Comparison of ENCODE assay signal across 1 cellular context in the genomic region with DNA sequence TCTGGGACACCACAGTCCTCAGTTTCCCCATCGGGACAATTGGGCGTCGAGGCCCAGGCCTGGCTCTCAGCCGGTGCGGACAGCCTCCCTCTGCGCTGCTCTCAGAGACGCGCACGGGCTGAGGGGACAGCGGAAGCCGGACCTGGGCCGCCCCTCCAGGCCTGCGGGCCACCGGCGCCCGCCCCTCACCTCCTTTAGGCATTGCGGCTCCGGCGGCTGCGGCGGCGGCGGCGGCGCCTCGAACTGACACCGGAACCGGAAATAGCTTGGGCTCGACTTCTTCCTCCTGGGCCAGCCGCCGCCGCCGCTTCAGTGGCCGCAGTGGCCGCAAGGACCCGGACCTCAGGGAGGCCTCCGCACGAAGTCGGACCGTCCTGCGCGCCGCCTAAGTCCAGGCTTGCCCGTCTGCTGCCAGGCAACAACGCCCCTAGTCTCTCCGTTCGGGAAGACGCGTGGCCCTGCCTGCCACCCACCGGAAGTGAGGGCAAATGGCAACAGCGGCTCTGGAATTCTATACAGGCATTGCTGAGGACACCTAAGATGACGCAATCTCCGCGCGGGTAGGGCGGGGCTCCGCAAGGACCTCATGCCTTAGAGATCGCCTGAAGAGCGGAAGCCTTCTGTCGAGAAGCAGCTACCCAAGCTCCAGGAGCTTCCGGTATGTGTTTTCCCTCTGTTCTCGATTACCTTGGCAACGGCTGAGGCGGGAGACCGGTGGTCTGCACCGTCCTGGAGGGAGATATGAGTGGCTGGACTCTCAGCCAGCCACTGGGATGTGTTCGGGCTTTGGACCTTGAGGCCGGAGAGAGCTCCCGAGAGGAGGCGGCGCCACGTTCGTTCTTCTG.
A peak's percentile ranks its signal among the peaks of the same experiment; 100 is the strongest.
TF ChIP-seq lines count a peak whose summit lies in the region.

Gene BUD31 (plus strand): TSS at position 623 of the 845 bp plus-strand sequence. CDS start 2,124 bp downstream, outside the sequence.
A gene with protein sequence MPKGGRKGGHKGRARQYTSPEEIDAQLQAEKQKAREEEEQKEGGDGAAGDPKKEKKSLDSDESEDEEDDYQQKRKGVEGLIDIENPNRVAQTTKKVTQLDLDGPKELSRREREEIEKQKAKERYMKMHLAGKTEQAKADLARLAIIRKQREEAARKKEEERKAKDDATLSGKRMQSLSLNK (minus strand): TSS at position 251 of the 845 bp plus-strand sequence. CDS start 49 bp downstream, at position 202.

TF ChIP-seq in K562, 482 proteins besides CTCF, POLR2A, EP300 and RAD21 (continued from another document and continues in another):
- TF ChIP-seq MTF1 (CRISPR knock-in tag; IDR thresholded peaks at IDR 0.05; ENCODE audit: borderline replicate concordance) (no peak), ZBTB43 (CRISPR knock-in tag; IDR thresholded peaks at IDR 0.05) (no peak), FOXA1 (IDR thresholded peaks at IDR 0.05; ENCODE audit: borderline replicate concordance) (no peak), HLTF (IDR thresholded peaks at IDR 0.05) (no peak), ZBED1 (IDR thresholded peaks at IDR 0.05) (no peak), KLF10 (CRISPR knock-in tag; IDR thresholded peaks at IDR 0.05) (no peak), ZNF766 (CRISPR knock-in tag; conservative IDR thresholded peaks at IDR 0.05) (peak; percentile 79), NFRKB (IDR thresholded peaks at IDR 0.05; ENCODE audit: low read depth) (no peak), NR3C1 (CRISPR knock-in tag; IDR thresholded peaks at IDR 0.05) (no peak), FOSL1 (tag; conservative IDR thresholded peaks at IDR 0.05) (peak; percentile 62), NR2C1 (IDR thresholded peaks at IDR 0.05) (peak; percentile 98), NR2C1 (tag; IDR thresholded peaks at IDR 0.05) (peak; percentile 98), ZZZ3 (IDR thresholded peaks at IDR 0.05) (peak; percentile 64; the same call in 1 of the 2 replicates), E2F8 (IDR thresholded peaks at IDR 0.05; ENCODE audit: low read depth, partially characterized antibody) (peak; percentile 80), POLR2AphosphoS5 (IDR thresholded peaks at IDR 0.05; ENCODE audit: control insufficient read depth, insufficient read depth, low read depth, low read length) (peak; percentile 86; the same call in 1 of the 2 replicates), ILK (tag; IDR thresholded peaks at IDR 0.05; ENCODE audit: borderline replicate concordance, low read depth) (no peak), REST (CRISPR knock-in tag; IDR thresholded peaks at IDR 0.05; ENCODE audit: low read depth) (peak; percentile 76; the same call in 1 of the 2 replicates), ZBTB17 (CRISPR knock-in tag; IDR thresholded peaks at IDR 0.05) (peak; percentile 93), ZNF239 (CRISPR knock-in tag; IDR thresholded peaks at IDR 0.05) (peak; percentile 35; the same call in 1 of the 2 replicates), KAT2B (IDR thresholded peaks at IDR 0.05; ENCODE audit: low read depth, low read length) (no peak), ATF2 (CRISPR knock-in tag; IDR thresholded peaks at IDR 0.05) (peak; percentile 96), PREB (CRISPR knock-in tag; IDR thresholded peaks at IDR 0.05) (peak; percentile 44), ZNF695 (CRISPR knock-in tag; IDR thresholded peaks at IDR 0.05) (no peak), POLR3A (IDR thresholded peaks at IDR 0.05; ENCODE audit: borderline replicate concordance, extremely low read depth, insufficient read depth, insufficient read length) (no peak), HSF4 (CRISPR knock-in tag; IDR thresholded peaks at IDR 0.05; ENCODE audit: borderline replicate concordance) (no peak), GATA2 (CRISPR knock-in tag; IDR thresholded peaks at IDR 0.05) (no peak), ZNF551 (CRISPR knock-in tag; IDR thresholded peaks at IDR 0.05) (no peak), ZNF217 (CRISPR knock-in tag; IDR thresholded peaks at IDR 0.05) (no peak), YBX1 (IDR thresholded peaks at IDR 0.05) (no peak), SOX6 (IDR thresholded peaks at IDR 0.05) (peak; percentile 73; the same call in 1 of the 2 replicates), IRF9 (tag; IDR thresholded peaks at IDR 0.05) (peak; percentile 100)
- TF ChIP-seq, protein P1, sequence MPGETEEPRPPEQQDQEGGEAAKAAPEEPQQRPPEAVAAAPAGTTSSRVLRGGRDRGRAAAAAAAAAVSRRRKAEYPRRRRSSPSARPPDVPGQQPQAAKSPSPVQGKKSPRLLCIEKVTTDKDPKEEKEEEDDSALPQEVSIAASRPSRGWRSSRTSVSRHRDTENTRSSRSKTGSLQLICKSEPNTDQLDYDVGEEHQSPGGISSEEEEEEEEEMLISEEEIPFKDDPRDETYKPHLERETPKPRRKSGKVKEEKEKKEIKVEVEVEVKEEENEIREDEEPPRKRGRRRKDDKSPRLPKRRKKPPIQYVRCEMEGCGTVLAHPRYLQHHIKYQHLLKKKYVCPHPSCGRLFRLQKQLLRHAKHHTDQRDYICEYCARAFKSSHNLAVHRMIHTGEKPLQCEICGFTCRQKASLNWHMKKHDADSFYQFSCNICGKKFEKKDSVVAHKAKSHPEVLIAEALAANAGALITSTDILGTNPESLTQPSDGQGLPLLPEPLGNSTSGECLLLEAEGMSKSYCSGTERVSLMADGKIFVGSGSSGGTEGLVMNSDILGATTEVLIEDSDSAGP (CRISPR knock-in tag; IDR thresholded peaks at IDR 0.05) = peak; percentile 23; the same call in 1 of the 2 replicates
- TF ChIP-seq, protein P2, sequence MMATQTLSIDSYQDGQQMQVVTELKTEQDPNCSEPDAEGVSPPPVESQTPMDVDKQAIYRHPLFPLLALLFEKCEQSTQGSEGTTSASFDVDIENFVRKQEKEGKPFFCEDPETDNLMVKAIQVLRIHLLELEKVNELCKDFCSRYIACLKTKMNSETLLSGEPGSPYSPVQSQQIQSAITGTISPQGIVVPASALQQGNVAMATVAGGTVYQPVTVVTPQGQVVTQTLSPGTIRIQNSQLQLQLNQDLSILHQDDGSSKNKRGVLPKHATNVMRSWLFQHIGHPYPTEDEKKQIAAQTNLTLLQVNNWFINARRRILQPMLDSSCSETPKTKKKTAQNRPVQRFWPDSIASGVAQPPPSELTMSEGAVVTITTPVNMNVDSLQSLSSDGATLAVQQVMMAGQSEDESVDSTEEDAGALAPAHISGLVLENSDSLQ (IDR thresholded peaks at IDR 0.05) = peak; percentile 63
- TF ChIP-seq, protein P3, sequence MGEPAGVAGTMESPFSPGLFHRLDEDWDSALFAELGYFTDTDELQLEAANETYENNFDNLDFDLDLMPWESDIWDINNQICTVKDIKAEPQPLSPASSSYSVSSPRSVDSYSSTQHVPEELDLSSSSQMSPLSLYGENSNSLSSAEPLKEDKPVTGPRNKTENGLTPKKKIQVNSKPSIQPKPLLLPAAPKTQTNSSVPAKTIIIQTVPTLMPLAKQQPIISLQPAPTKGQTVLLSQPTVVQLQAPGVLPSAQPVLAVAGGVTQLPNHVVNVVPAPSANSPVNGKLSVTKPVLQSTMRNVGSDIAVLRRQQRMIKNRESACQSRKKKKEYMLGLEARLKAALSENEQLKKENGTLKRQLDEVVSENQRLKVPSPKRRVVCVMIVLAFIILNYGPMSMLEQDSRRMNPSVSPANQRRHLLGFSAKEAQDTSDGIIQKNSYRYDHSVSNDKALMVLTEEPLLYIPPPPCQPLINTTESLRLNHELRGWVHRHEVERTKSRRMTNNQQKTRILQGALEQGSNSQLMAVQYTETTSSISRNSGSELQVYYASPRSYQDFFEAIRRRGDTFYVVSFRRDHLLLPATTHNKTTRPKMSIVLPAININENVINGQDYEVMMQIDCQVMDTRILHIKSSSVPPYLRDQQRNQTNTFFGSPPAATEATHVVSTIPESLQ (CRISPR knock-in tag; IDR thresholded peaks at IDR 0.05) = peak; percentile 74
- TF ChIP-seq, protein P4, sequence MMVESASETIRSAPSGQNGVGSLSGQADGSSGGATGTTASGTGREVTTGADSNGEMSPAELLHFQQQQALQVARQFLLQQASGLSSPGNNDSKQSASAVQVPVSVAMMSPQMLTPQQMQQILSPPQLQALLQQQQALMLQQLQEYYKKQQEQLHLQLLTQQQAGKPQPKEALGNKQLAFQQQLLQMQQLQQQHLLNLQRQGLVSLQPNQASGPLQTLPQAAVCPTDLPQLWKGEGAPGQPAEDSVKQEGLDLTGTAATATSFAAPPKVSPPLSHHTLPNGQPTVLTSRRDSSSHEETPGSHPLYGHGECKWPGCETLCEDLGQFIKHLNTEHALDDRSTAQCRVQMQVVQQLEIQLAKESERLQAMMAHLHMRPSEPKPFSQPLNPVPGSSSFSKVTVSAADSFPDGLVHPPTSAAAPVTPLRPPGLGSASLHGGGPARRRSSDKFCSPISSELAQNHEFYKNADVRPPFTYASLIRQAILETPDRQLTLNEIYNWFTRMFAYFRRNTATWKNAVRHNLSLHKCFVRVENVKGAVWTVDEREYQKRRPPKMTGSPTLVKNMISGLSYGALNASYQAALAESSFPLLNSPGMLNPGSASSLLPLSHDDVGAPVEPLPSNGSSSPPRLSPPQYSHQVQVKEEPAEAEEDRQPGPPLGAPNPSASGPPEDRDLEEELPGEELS (CRISPR knock-in tag; IDR thresholded peaks at IDR 0.05; ENCODE audit: borderline replicate concordance) = no peak
